Comparison of ENCODE assay signal across 1 cellular context in the genomic region with DNA sequence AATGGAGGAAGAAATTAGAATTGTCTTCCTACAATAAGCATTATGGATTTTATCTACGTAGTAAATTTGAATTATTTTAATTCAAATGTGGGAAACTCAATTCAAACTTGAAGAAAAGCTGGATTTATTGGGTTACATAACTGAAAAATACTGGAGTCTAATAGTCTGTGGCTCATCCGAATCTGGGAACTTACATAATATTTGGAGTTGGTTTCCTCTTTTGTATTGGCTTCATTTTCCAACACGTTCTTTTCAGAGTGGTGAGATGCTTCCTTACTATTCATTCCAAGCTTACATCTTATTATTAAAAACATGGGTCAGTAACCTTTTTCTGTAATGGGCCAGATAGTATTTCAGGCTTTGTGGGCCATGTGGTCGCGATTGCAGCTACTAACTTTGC.
TF ChIP-seq lines count a peak whose summit lies in the region.

No MANE protein-coding gene starts in this region.

TF ChIP-seq in SK-N-SH treated with all-trans-retinoic acid at 6 μM for 48 hours, 23 proteins besides CTCF, POLR2A, EP300 and RAD21 (continued from another document):
- TF ChIP-seq ZFP30 (CRISPR knock-in tag; IDR thresholded peaks at IDR 0.05), result no peak
- no peak for TF ChIP-seq GLIS3 (CRISPR knock-in tag; IDR thresholded peaks at IDR 0.05)
